In genomic region chr6:2989332-2990178, GRCh38 we compare ENCODE assay signal across 8 cellular contexts. TPM values are rescaled to one million over a fixed set of nuclear protein-coding genes. Genes with fewer than 3 reads are reported as not detected.
DNase-seq lines count a peak whose midpoint lies in the region; ATAC-seq and TF ChIP-seq lines count a peak whose summit lies in the region.

No MANE protein-coding gene starts in this region.

- H3K36me3 Mint-ChIP-seq in activated B cell treated with CpG ODN at 0.5 μM for 24 hours (ENCODE audit: low read depth) = peaks cover 13% of the 10 kb centered on the region

- TF ChIP-seq CTCF in activated B cell treated with CpG ODN at 0.5 μM for 24 hours (IDR thresholded peaks at IDR 0.05) (no peak), spleen (IDR thresholded peaks at IDR 0.05 in 8 of 11, conservative IDR thresholded peaks at IDR 0.05 in 3 of 11) (peak in 4 of 11 experiments; percentile 4 to 64 (median 36))

- peak overlapping the region; percentile 99 for H3K27ac Mint-ChIP-seq in activated B cell treated with CpG ODN at 0.5 μM for 24 hours

- CTCF ChIA-PET in activated B cell treated with CpG ODN at 0.5 μM for 24 hours (lab: Charles Lee) = interaction anchor here (1.0 to 4.8 kb wide), 21 partner anchors 10 to 270 kb away, joined by 3 to 62 read pairs (median 8); partner anchors contain the start of genes NQO2, RIPK1 and SERPINB1

- no peaks in the 10 kb centered on the region for H3K9me3 ChIP-seq in spleen

- ATAC-seq in HG03175 (IDR thresholded peaks at IDR 0.05; ENCODE audit: unreplicated experiment) (peak; percentile 73), activated B cell treated with CpG ODN at 0.5 μM for 24 hours (ENCODE audit: low read depth) (peak; percentile 67)

- H3K4me3 ChIP-seq in spleen = peak overlapping the region; percentile 64 to 100 (median 89)

- H3K4me1 Mint-ChIP-seq in activated B cell treated with CpG ODN at 0.5 μM for 24 hours = peaks cover 21% of the 10 kb centered on the region

- H3K9me3 Mint-ChIP-seq in activated B cell treated with CpG ODN at 0.5 μM for 24 hours = no peaks in the 10 kb centered on the region

- H3K27me3 Mint-ChIP-seq in activated B cell treated with CpG ODN at 0.5 μM for 24 hours = no peaks in the 10 kb centered on the region

- H3K27me3 ChIP-seq in spleen (replicated peaks in 1 of 7) = no peaks in the 10 kb centered on the region

- H3K36me3 ChIP-seq in spleen = no peaks in the 10 kb centered on the region

- POLR2A ChIA-PET in activated B cell treated with CpG ODN at 0.5 μM for 24 hours (lab: Charles Lee) = interaction anchor here (0.5 to 3.9 kb wide), 41 partner anchors 10 to 1149 kb away, joined by 3 to 77 read pairs (median 11); partner anchors contain the start of genes BPHL, NQO2, RIPK1 and SERPINB1

- intact Hi-C loops in activated B cell treated with CpG ODN at 0.5 μM for 24 hours (cut with micrococcal nuclease) (loop anchor here (1.0 to 10.0 kb wide), 14 partner anchors 10 to 1035 kb away; partner anchors contain the start of genes BPHL, NQO2, SERPINB1 and SERPINB6), spleen (cut with DNase I; ENCODE audit: low total_unique reads) (loop anchor here (10.0 kb wide), 1 partner anchor 55 kb away; no protein-coding TSS in a partner anchor)

- in situ Hi-C loops in GM18951 (cut with MboI; ENCODE audit: low sequenced_read_pairs, unreplicated experiment) = loop anchor here (5.0 kb wide), 1 partner anchor 58 kb away; no protein-coding TSS in a partner anchor

- TF ChIP-seq POLR2A in GM18951 (IDR thresholded peaks at IDR 0.05; ENCODE audit: extremely low read depth, insufficient read depth, insufficient read length) (peak; percentile 50), spleen (IDR thresholded peaks at IDR 0.05) (peak in 1 of 3 donors; percentile 64)

- WGBS in spleen, 5 donors = 0% methylated on average over 22 of the region's 22 CpGs

- peak overlapping the region; percentile 91 to 99 (median 96) for H3K27ac ChIP-seq in spleen

- H3K4me3 Mint-ChIP-seq in activated B cell treated with CpG ODN at 0.5 μM for 24 hours = peak overlapping the region; percentile 93

- H3K4me1 ChIP-seq in spleen = peaks cover 7 to 38% (median 25%) of the 10 kb centered on the region in 6 donors

- DNase-seq in AG08396 (ENCODE audit: low spot score) = peak; percentile 77
- DNase-seq in NCI-H345 (lab: John Stamatoyannopoulos, UW) = peak; percentile 76
- peak; percentile 58 for DNase-seq in activated B cell treated with CpG ODN at 0.5 μM for 24 hours
- peak; percentile 91 for DNase-seq in central memory CD4-positive, alpha-beta T cell
- DNase-seq in iris pigment epithelial cell (ENCODE audit: low read depth) = peak; percentile 98
- DNase-seq in spleen = peak; percentile 89

RNA-seq across cellular contexts. Expression of gene NQO2, which starts 10.1 kb away (rescaled TPM):
- total RNA-seq in activated B cell treated with CpG ODN at 0.5 μM for 24 hours (11.9 and 12.3 TPM in 2 replicates), spleen (10 to 100 TPM; 21.3 to 55.1 (median 37.2) TPM)
- polyA plus RNA-seq in spleen = 10 to 100 TPM; 16.3 to 26.0 (median 17.0) TPM

RNA-seq across cellular contexts. Expression of gene SERPINB6, which starts 18.2 kb away (rescaled TPM):
- 51.7 and 56.1 TPM in 2 replicates for total RNA-seq in activated B cell treated with CpG ODN at 0.5 μM for 24 hours
- 100 to 1,000 TPM; 145 to 222 (median 188) TPM for total RNA-seq in spleen
- 100 to 1,000 TPM; 111 to 256 (median 193) TPM for polyA plus RNA-seq in spleen

Comparison
In these comparisons a context has a peak if more than half of its experiments do, and no peak if none do; other contexts are left out.
1. Peak in every context shown above with its lines: DNase-seq, ATAC-seq, H3K4me3 ChIP-seq and H3K27ac ChIP-seq.